36 cellular contexts compared by ENCODE assay signal in the genomic region with DNA sequence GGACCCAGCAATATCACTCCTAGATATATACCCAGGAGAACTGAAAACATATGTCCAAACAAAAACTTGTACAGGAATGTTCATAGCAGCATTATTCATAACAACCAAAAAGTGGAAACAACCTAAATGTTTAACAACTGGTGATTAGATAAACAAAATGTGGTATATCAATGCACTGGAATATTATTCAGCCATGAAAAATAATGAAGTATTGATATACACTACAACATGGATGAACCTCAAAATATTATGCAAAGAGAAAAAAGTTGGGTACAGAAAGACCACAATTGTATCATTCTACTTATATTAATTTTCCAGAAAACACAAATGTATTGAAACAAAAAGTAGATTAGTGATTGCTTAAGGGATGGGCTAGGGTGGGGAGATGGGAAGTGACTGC.
"Had no signal": no experiment of that assay in that cellular context is flagged by ENCODE, and none has a peak within 500 bp of the region (broad histone marks: within the 10 kb centered on the region; RNA-seq: fewer than 3 reads in every experiment).

No MANE protein-coding gene starts in this region.

- H3K27me3 ChIP-seq: ascending aorta, cardiac muscle cell had no signal

- H3K36me3 Mint-ChIP-seq: activated CD8-positive, alpha-beta memory T cell treated with anti-CD3 and anti-CD28 coated beads, Interleukin-2, amount 10 ng/mL, durations not matched to agents 7 days and 5 days; activated naive CD4-positive, alpha-beta T cell treated with anti-CD3 and anti-CD28 coated beads, Interleukin-2, amount 10 ng/mL, durations not matched to agents 7 days and 5 days; activated naive CD4-positive, alpha-beta T cell treated with anti-CD3 and anti-CD28 coated beads, Interleukin-2, amount 50 U/mL, for 24 hours; activated naive CD8-positive, alpha-beta T cell; activated naive CD8-positive, alpha-beta T cell treated with anti-CD3 and anti-CD28 coated beads, Interleukin-2, amount 10 ng/mL, durations not matched to agents 7 days and 5 days; brain had no signal

- H3K36me3 ChIP-seq: ascending aorta, cardiac muscle cell had no signal

- DNase-seq: activated CD4-positive, alpha-beta memory T cell treated with anti-CD3 and anti-CD28 coated beads, Interleukin-2, amount 10 ng/mL, durations not matched to agents 7 days and 5 days; activated CD4-positive, alpha-beta T cell treated with anti-CD3 and anti-CD28 coated beads for 1 hour; activated CD4-positive, alpha-beta T cell treated with anti-CD3 and anti-CD28 coated beads for 36 hours; activated CD4-positive, alpha-beta T cell treated with anti-CD3 and anti-CD28 coated beads for 48 hours; activated CD4-positive, alpha-beta T cell treated with anti-CD3 and anti-CD28 coated beads, Interleukin-2, amount 10 ng/mL, durations not matched to agents 7 days and 5 days; activated CD4-positive, alpha-beta T cell treated with anti-CD3 and anti-CD28 coated beads, Interleukin-2, amount 50 U/mL, for 48 hours; activated CD4-positive, CD25-positive, alpha-beta regulatory T cell; activated CD8-positive, alpha-beta memory T cell treated with anti-CD3 and anti-CD28 coated beads for 24 hours; activated CD8-positive, alpha-beta memory T cell treated with anti-CD3 and anti-CD28 coated beads, Interleukin-2, amount 10 ng/mL, durations not matched to agents 7 days and 5 days; activated CD8-positive, alpha-beta memory T cell treated with anti-CD3 and anti-CD28 coated beads, Interleukin-2, amount 50 U/mL, for 48 hours; activated CD8-positive, alpha-beta T cell treated with anti-CD3 and anti-CD28 coated beads, Interleukin-2, amount 10 ng/mL, durations not matched to agents 7 days and 5 days; activated effector memory CD4-positive, alpha-beta T cell treated with Interleukin-2 at 50 U/mL for 16 hours; activated gamma-delta T cell; activated naive CD4-positive, alpha-beta T cell treated with anti-CD3 and anti-CD28 coated beads, Interleukin-2, amount 10 ng/mL, durations not matched to agents 7 days and 5 days; activated naive CD4-positive, alpha-beta T cell treated with Interleukin-2 at 50 U/mL for 16 hours; activated naive CD8-positive, alpha-beta T cell treated with anti-CD3 and anti-CD28 coated beads, Interleukin-2, amount 10 ng/mL, durations not matched to agents 7 days and 5 days; activated naive CD8-positive, alpha-beta T cell treated with anti-CD3 and anti-CD28 coated beads, Interleukin-2, amount 50 U/mL, for 24 hours; activated T-cell treated with anti-CD3 and anti-CD28 coated beads, Interleukin-2, amount 50 U/mL, for 24 hours; activated T-cell treated with anti-CD3 and anti-CD28 coated beads, Interleukin-2, amount 50 U/mL, for 48 hours; amygdala; anterior cingulate cortex; caudate nucleus; cerebellar nuclear complex; T-helper 17 cell had no signal

- H3K27ac Mint-ChIP-seq: activated CD4-positive, alpha-beta memory T cell treated with anti-CD3 and anti-CD28 coated beads, Interleukin-2, amount 10 ng/mL, durations not matched to agents 7 days and 5 days; activated CD4-positive, alpha-beta T cell treated with anti-CD3 and anti-CD28 coated beads for 36 hours; activated CD4-positive, alpha-beta T cell treated with anti-CD3 and anti-CD28 coated beads, Interleukin-2, amount 10 ng/mL, durations not matched to agents 7 days and 5 days; activated CD8-positive, alpha-beta memory T cell treated with anti-CD3 and anti-CD28 coated beads, Interleukin-2, amount 10 ng/mL, durations not matched to agents 7 days and 5 days; activated CD8-positive, alpha-beta T cell treated with anti-CD3 and anti-CD28 coated beads, Interleukin-2, amount 10 ng/mL, durations not matched to agents 7 days and 5 days; activated naive CD4-positive, alpha-beta T cell treated with anti-CD3 and anti-CD28 coated beads, Interleukin-2, amount 10 ng/mL, durations not matched to agents 7 days and 5 days; activated naive CD4-positive, alpha-beta T cell treated with anti-CD3 and anti-CD28 coated beads, Interleukin-2, amount 50 U/mL, for 24 hours; activated naive CD8-positive, alpha-beta T cell; activated naive CD8-positive, alpha-beta T cell treated with anti-CD3 and anti-CD28 coated beads, Interleukin-2, amount 10 ng/mL, durations not matched to agents 7 days and 5 days; activated naive CD8-positive, alpha-beta T cell treated with anti-CD3 and anti-CD28 coated beads, Interleukin-2, amount 50 U/mL, for 24 hours; activated T-cell treated with anti-CD3 and anti-CD28 coated beads, Interleukin-2, amount 50 U/mL, for 24 hours; activated T-helper 2 cell treated with anti-CD3 and anti-CD28 coated beads, Interferon-gamma antibody, Interleukin-2, Interleukin-4, amounts not matched to agents 10 μg/mL and 5 μg/mL and 100 μg/mL, durations not matched to agents 14 hours and 24 hours and 36 hours; brain; T-helper 17 cell had no signal

- H3K27me3 Mint-ChIP-seq: activated CD4-positive, alpha-beta memory T cell treated with anti-CD3 and anti-CD28 coated beads, Interleukin-2, amount 10 ng/mL, durations not matched to agents 7 days and 5 days; activated CD4-positive, alpha-beta T cell treated with anti-CD3 and anti-CD28 coated beads for 36 hours; activated CD4-positive, alpha-beta T cell treated with anti-CD3 and anti-CD28 coated beads, Interleukin-2, amount 10 ng/mL, durations not matched to agents 7 days and 5 days; activated CD8-positive, alpha-beta memory T cell treated with anti-CD3 and anti-CD28 coated beads, Interleukin-2, amount 10 ng/mL, durations not matched to agents 7 days and 5 days; activated naive CD4-positive, alpha-beta T cell treated with anti-CD3 and anti-CD28 coated beads, Interleukin-2, amount 10 ng/mL, durations not matched to agents 7 days and 5 days; activated naive CD8-positive, alpha-beta T cell; activated naive CD8-positive, alpha-beta T cell treated with anti-CD3 and anti-CD28 coated beads, Interleukin-2, amount 10 ng/mL, durations not matched to agents 7 days and 5 days; activated naive CD8-positive, alpha-beta T cell treated with anti-CD3 and anti-CD28 coated beads, Interleukin-2, amount 50 U/mL, for 24 hours; activated T-cell treated with anti-CD3 and anti-CD28 coated beads, Interleukin-2, amount 50 U/mL, for 24 hours; central memory CD8-positive, alpha-beta T cell; T-helper 17 cell had no signal

- ATAC-seq: activated CD4-positive, alpha-beta T cell treated with anti-CD3 and anti-CD28 coated beads for 36 hours; activated CD4-positive, CD25-positive, alpha-beta regulatory T cell treated with anti-CD3 and anti-CD28 coated beads, Interleukin-2, amount 50 U/mL, for 24 hours; activated CD8-positive, alpha-beta memory T cell treated with anti-CD3 and anti-CD28 coated beads, Interleukin-2, amount 10 ng/mL, durations not matched to agents 7 days and 5 days; activated CD8-positive, alpha-beta T cell treated with anti-CD3 and anti-CD28 coated beads, Interleukin-2, amount 10 ng/mL, durations not matched to agents 7 days and 5 days; activated naive CD8-positive, alpha-beta T cell treated with anti-CD3 and anti-CD28 coated beads, Interleukin-2, amount 50 U/mL, for 24 hours; T-helper 17 cell had no signal

- FAIRE-seq: bronchial epithelial cell, colon, TTC549 had no signal

- H3K4me3 Mint-ChIP-seq: activated CD4-positive, alpha-beta memory T cell treated with anti-CD3 and anti-CD28 coated beads, Interleukin-2, amount 10 ng/mL, durations not matched to agents 7 days and 5 days; activated CD4-positive, alpha-beta T cell treated with anti-CD3 and anti-CD28 coated beads for 36 hours; activated CD4-positive, alpha-beta T cell treated with anti-CD3 and anti-CD28 coated beads, Interleukin-2, amount 10 ng/mL, durations not matched to agents 7 days and 5 days; activated CD8-positive, alpha-beta memory T cell treated with anti-CD3 and anti-CD28 coated beads, Interleukin-2, amount 10 ng/mL, durations not matched to agents 7 days and 5 days; activated CD8-positive, alpha-beta T cell treated with anti-CD3 and anti-CD28 coated beads, Interleukin-2, amount 10 ng/mL, durations not matched to agents 7 days and 5 days; activated naive CD4-positive, alpha-beta T cell treated with anti-CD3 and anti-CD28 coated beads, Interleukin-2, amount 10 ng/mL, durations not matched to agents 7 days and 5 days; activated naive CD4-positive, alpha-beta T cell treated with anti-CD3 and anti-CD28 coated beads, Interleukin-2, amount 50 U/mL, for 24 hours; activated naive CD8-positive, alpha-beta T cell; activated naive CD8-positive, alpha-beta T cell treated with anti-CD3 and anti-CD28 coated beads, Interleukin-2, amount 10 ng/mL, durations not matched to agents 7 days and 5 days; activated naive CD8-positive, alpha-beta T cell treated with anti-CD3 and anti-CD28 coated beads, Interleukin-2, amount 50 U/mL, for 24 hours; activated T-cell treated with anti-CD3 and anti-CD28 coated beads, Interleukin-2, amount 50 U/mL, for 24 hours; brain; central memory CD8-positive, alpha-beta T cell; T-helper 17 cell had no signal

- H3K4me3 ChIP-seq: ascending aorta, cardiac muscle cell had no signal

- H3K4me1 ChIP-seq: ascending aorta had no signal

- H3K27ac ChIP-seq: ascending aorta, cardiac muscle cell, VCaP had no signal

- H3K4me1 Mint-ChIP-seq: activated CD4-positive, alpha-beta memory T cell treated with anti-CD3 and anti-CD28 coated beads, Interleukin-2, amount 10 ng/mL, durations not matched to agents 7 days and 5 days; activated CD4-positive, alpha-beta T cell treated with anti-CD3 and anti-CD28 coated beads for 36 hours; activated CD4-positive, alpha-beta T cell treated with anti-CD3 and anti-CD28 coated beads, Interleukin-2, amount 10 ng/mL, durations not matched to agents 7 days and 5 days; activated CD8-positive, alpha-beta memory T cell treated with anti-CD3 and anti-CD28 coated beads, Interleukin-2, amount 10 ng/mL, durations not matched to agents 7 days and 5 days; activated naive CD4-positive, alpha-beta T cell treated with anti-CD3 and anti-CD28 coated beads, Interleukin-2, amount 10 ng/mL, durations not matched to agents 7 days and 5 days; activated naive CD4-positive, alpha-beta T cell treated with anti-CD3 and anti-CD28 coated beads, Interleukin-2, amount 50 U/mL, for 24 hours; activated naive CD8-positive, alpha-beta T cell treated with anti-CD3 and anti-CD28 coated beads, Interleukin-2, amount 10 ng/mL, durations not matched to agents 7 days and 5 days; activated naive CD8-positive, alpha-beta T cell treated with anti-CD3 and anti-CD28 coated beads, Interleukin-2, amount 50 U/mL, for 24 hours; central memory CD8-positive, alpha-beta T cell; T-helper 17 cell had no signal
